Comparison of ENCODE assay signal across 11 cellular contexts in genomic region chr3:156059950-156060501, GRCh38.
"Had no signal": no experiment of that assay in that cellular context is flagged by ENCODE, and none has a peak within 500 bp of the region (broad histone marks: within the 10 kb centered on the region; RNA-seq: fewer than 3 reads in every experiment).

No MANE protein-coding gene starts in this region.

- H3K4me3 ChIP-seq: hepatocyte, thyroid gland had no signal

- DNase-seq: activated CD4-positive, alpha-beta T cell treated with anti-CD3 and anti-CD28 coated beads, Interleukin-2, amount 10 ng/mL, durations not matched to agents 7 days and 5 days; activated CD8-positive, alpha-beta memory T cell treated with anti-CD3 and anti-CD28 coated beads for 24 hours; activated naive CD4-positive, alpha-beta T cell treated with anti-CD3 and anti-CD28 coated beads, Interleukin-2, amount 10 ng/mL, durations not matched to agents 7 days and 5 days; effector memory CD4-positive, alpha-beta T cell; right cardiac atrium; small intestine; thyroid gland had no signal

- H3K9me3 ChIP-seq: thyroid gland had no signal

- H3K36me3 ChIP-seq: thyroid gland had no signal

- H3K4me1 Mint-ChIP-seq: activated CD4-positive, alpha-beta T cell treated with anti-CD3 and anti-CD28 coated beads, Interleukin-2, amount 10 ng/mL, durations not matched to agents 7 days and 5 days; activated naive CD4-positive, alpha-beta T cell treated with anti-CD3 and anti-CD28 coated beads, Interleukin-2, amount 10 ng/mL, durations not matched to agents 7 days and 5 days; central memory CD8-positive, alpha-beta T cell had no signal

- H3K36me3 Mint-ChIP-seq: activated naive CD4-positive, alpha-beta T cell treated with anti-CD3 and anti-CD28 coated beads, Interleukin-2, amount 10 ng/mL, durations not matched to agents 7 days and 5 days had no signal

- H3K27ac ChIP-seq: hepatocyte, thyroid gland had no signal

- H3K4me2 ChIP-seq: hepatocyte had no signal

- FAIRE-seq: small intestine, urothelium cell line had no signal

- ATAC-seq: right cardiac atrium had no signal

- H3K9me3 Mint-ChIP-seq: activated CD4-positive, alpha-beta T cell treated with anti-CD3 and anti-CD28 coated beads, Interleukin-2, amount 10 ng/mL, durations not matched to agents 7 days and 5 days; activated naive CD4-positive, alpha-beta T cell treated with anti-CD3 and anti-CD28 coated beads, Interleukin-2, amount 10 ng/mL, durations not matched to agents 7 days and 5 days; activated T-helper 2 cell treated with anti-CD3 and anti-CD28 coated beads, Interferon-gamma antibody, Interleukin-2, Interleukin-4, amounts not matched to agents 10 μg/mL and 5 μg/mL and 100 μg/mL, durations not matched to agents 14 hours and 24 hours and 36 hours; central memory CD8-positive, alpha-beta T cell had no signal

- H3K27me3 ChIP-seq: hepatocyte, thyroid gland had no signal

- H3K4me1 ChIP-seq: thyroid gland had no signal

- H2AFZ ChIP-seq: hepatocyte had no signal

- H3K27ac Mint-ChIP-seq: activated CD4-positive, alpha-beta T cell treated with anti-CD3 and anti-CD28 coated beads, Interleukin-2, amount 10 ng/mL, durations not matched to agents 7 days and 5 days; activated naive CD4-positive, alpha-beta T cell treated with anti-CD3 and anti-CD28 coated beads, Interleukin-2, amount 10 ng/mL, durations not matched to agents 7 days and 5 days; activated T-helper 2 cell treated with anti-CD3 and anti-CD28 coated beads, Interferon-gamma antibody, Interleukin-2, Interleukin-4, amounts not matched to agents 10 μg/mL and 5 μg/mL and 100 μg/mL, durations not matched to agents 14 hours and 24 hours and 36 hours had no signal

- H3K4me3 Mint-ChIP-seq: activated CD4-positive, alpha-beta T cell treated with anti-CD3 and anti-CD28 coated beads, Interleukin-2, amount 10 ng/mL, durations not matched to agents 7 days and 5 days; activated naive CD4-positive, alpha-beta T cell treated with anti-CD3 and anti-CD28 coated beads, Interleukin-2, amount 10 ng/mL, durations not matched to agents 7 days and 5 days; central memory CD8-positive, alpha-beta T cell had no signal

- H3K79me2 ChIP-seq: hepatocyte had no signal
